ENCODE assay signal across 17 cellular contexts in the genomic region with DNA sequence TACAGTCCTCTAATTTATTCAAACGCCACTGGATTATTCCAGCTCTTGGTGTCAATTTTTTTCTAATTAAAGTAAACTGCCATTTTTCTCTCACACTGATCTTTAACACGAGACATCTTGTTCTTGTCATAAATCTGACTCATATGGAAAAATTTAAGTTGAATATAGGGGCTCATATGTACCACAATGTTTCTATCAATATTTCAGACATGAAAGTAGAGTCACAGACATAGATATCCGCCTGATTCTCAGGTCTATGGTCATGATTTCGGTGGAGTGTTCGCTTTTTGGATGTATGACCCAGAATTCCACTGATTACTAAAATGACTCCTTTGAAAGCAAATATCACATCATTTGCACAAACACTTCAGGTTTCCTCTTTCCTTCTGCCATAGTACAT.
A peak's percentile ranks its signal among the peaks of the same experiment; 100 is the strongest.
DNase-seq lines count a peak whose midpoint lies in the region; ATAC-seq and TF ChIP-seq lines count a peak whose summit lies in the region.
"Had no signal": no experiment of that assay in that cellular context is flagged by ENCODE, and none has a peak within 500 bp of the region (broad histone marks: within the 10 kb centered on the region; RNA-seq: fewer than 3 reads in every experiment).

No MANE protein-coding gene starts in this region.

- CTCF ChIA-PET in activated B cell treated with CpG ODN at 0.5 μM for 24 hours (lab: Charles Lee), result interaction anchor here (1.0 kb wide), 1 partner anchor 18 kb away, joined by 3 read pairs; no protein-coding TSS in a partner anchor

- H3K36me3 ChIP-seq in stomach smooth muscle (ENCODE audit: control insufficient read depth in 2 of 2, insufficient read depth in 2 of 2, low read length in 2 of 2), result peaks cover 15 to 27% of the 10 kb centered on the region in 2 donors

- H3K4me1 ChIP-seq in stomach smooth muscle (ENCODE audit: control insufficient read depth, insufficient read depth, low read length), result peaks cover 39% of the 10 kb centered on the region

- H3K27me3 ChIP-seq in stomach smooth muscle (ENCODE audit: control insufficient read depth in 1 of 2, insufficient read depth in 2 of 2, low read length in 2 of 2), result no peaks in the 10 kb centered on the region
- H3K27me3 ChIP-seq: upper lobe of left lung had no signal

- H3K9ac ChIP-seq in stomach smooth muscle (ENCODE audit: low read length in 2 of 2), result no peak overlapping the region
- H3K9ac ChIP-seq: SK-N-SH had no signal

- ATAC-seq in activated naive CD4-positive, alpha-beta T cell treated with anti-CD3 and anti-CD28 coated beads, Interleukin-2, amount 50 U/mL, for 72 hours, result peak; percentile 72 to 77
- ATAC-seq in activated B cell treated with CpG ODN at 0.5 μM for 24 hours (ENCODE audit: low read depth) (no peak), memory B cell (ENCODE audit: low read depth) (no peak), GM18861 (IDR thresholded peaks at IDR 0.05; ENCODE audit: unreplicated experiment) (no peak)

- intact Hi-C loops in activated B cell treated with CpG ODN at 0.5 μM for 24 hours (cut with micrococcal nuclease), result loop anchor here (2.0 kb wide), 1 partner anchor 14 kb away; no protein-coding TSS in a partner anchor

- H3K27me3 Mint-ChIP-seq in activated B cell treated with CpG ODN at 0.5 μM for 24 hours (no peaks in the 10 kb centered on the region), memory B cell (no peaks in the 10 kb centered on the region)

- DNase-seq in activated naive CD4-positive, alpha-beta T cell treated with anti-CD3 and anti-CD28 coated beads, Interleukin-2, amount 50 U/mL, for 72 hours (ENCODE audit: low spot score in 2 of 2), result no peak
- DNase-seq in activated naive CD4-positive, alpha-beta T cell treated with Interleukin-2 at 50 U/mL for 16 hours, result no peak
- DNase-seq in activated B cell treated with CpG ODN at 0.5 μM for 24 hours (no peak), memory B cell (ENCODE audit: low spot score in 2 of 2) (no peak), NCI-H748 (lab: John Stamatoyannopoulos, UW; ENCODE audit: unreplicated experiment) (no peak)
- DNase-seq in activated CD8-positive, alpha-beta memory T cell treated with anti-CD3 and anti-CD28 coated beads, Interleukin-2, amount 50 U/mL, for 4 hours, result no peak
- DNase-seq: aorta, DMS79 treated with DMSO at 0.1 percent for 48 hours, left colon, NCI-H187, NCI-H524, PC-9, SK-N-SH, upper lobe of left lung had no signal

- peak overlapping the region; percentile 51 to 81 for H3K27ac Mint-ChIP-seq in activated naive CD4-positive, alpha-beta T cell treated with anti-CD3 and anti-CD28 coated beads, Interleukin-2, amount 50 U/mL, for 72 hours
- H3K27ac Mint-ChIP-seq in activated B cell treated with CpG ODN at 0.5 μM for 24 hours (peak overlapping the region; percentile 91), memory B cell (peak overlapping the region; percentile 99)
- H3K27ac Mint-ChIP-seq: nephron had no signal

- H3K4me1 Mint-ChIP-seq in activated B cell treated with CpG ODN at 0.5 μM for 24 hours (peaks cover 95% of the 10 kb centered on the region), memory B cell (peaks cover 52% of the 10 kb centered on the region)

- POLR2A ChIA-PET in activated B cell treated with CpG ODN at 0.5 μM for 24 hours (lab: Charles Lee), result interaction anchor here (1.2 kb wide), 1 partner anchor 20 kb away, joined by 3 read pairs; no protein-coding TSS in a partner anchor

- H3K9me3 Mint-ChIP-seq in activated naive CD4-positive, alpha-beta T cell treated with anti-CD3 and anti-CD28 coated beads, Interleukin-2, amount 50 U/mL, for 72 hours, result no peaks in the 10 kb centered on the region
- no peaks in the 10 kb centered on the region for H3K9me3 Mint-ChIP-seq in activated B cell treated with CpG ODN at 0.5 μM for 24 hours
- no peaks in the 10 kb centered on the region for H3K9me3 Mint-ChIP-seq in memory B cell

- peak overlapping the region; percentile 67 for H3K4me3 Mint-ChIP-seq in activated B cell treated with CpG ODN at 0.5 μM for 24 hours
- peak overlapping the region; percentile 63 for H3K4me3 Mint-ChIP-seq in memory B cell
- H3K4me3 Mint-ChIP-seq: nephron had no signal

- peaks cover 30 to 52% of the 10 kb centered on the region in 2 donors for H3K36me3 Mint-ChIP-seq in activated naive CD4-positive, alpha-beta T cell treated with anti-CD3 and anti-CD28 coated beads, Interleukin-2, amount 50 U/mL, for 72 hours
- H3K36me3 Mint-ChIP-seq in activated B cell treated with CpG ODN at 0.5 μM for 24 hours (ENCODE audit: low read depth) (peaks cover 95% of the 10 kb centered on the region), memory B cell (peaks cover 48% of the 10 kb centered on the region)

- no peaks in the 10 kb centered on the region for H3K9me3 ChIP-seq in stomach smooth muscle (ENCODE audit: control insufficient read depth in 2 of 2, low read length in 2 of 2)
- H3K9me3 ChIP-seq: SK-N-SH, upper lobe of left lung had no signal

- H3K27ac ChIP-seq in stomach smooth muscle (ENCODE audit: low read length), result peak overlapping the region; percentile 3
- H3K27ac ChIP-seq: PC-9 had no signal

- no peak overlapping the region for H3K4me3 ChIP-seq in stomach smooth muscle (ENCODE audit: low read length in 2 of 2)
- H3K4me3 ChIP-seq: PC-9, upper lobe of left lung had no signal

- no peak for TF ChIP-seq CTCF in activated B cell treated with CpG ODN at 0.5 μM for 24 hours (IDR thresholded peaks at IDR 0.05)

Comparison
In these comparisons a context has a peak if more than half of its experiments do, and no peak if none do; other contexts are left out.
1. ATAC-seq: peak in activated naive CD4-positive, alpha-beta T cell treated with anti-CD3 and anti-CD28 coated beads, Interleukin-2, amount 50 U/mL, for 72 hours (2 of 2); none in activated B cell treated with CpG ODN at 0.5 μM for 24 hours (single experiment), memory B cell (single experiment) and GM18861 (single experiment).
2. Peak in every context shown above with its lines, with median percentiles within 50 percentile points of each other: H3K27ac Mint-ChIP-seq.